ENCODE assay signal across 9 cellular contexts in the genomic region with DNA sequence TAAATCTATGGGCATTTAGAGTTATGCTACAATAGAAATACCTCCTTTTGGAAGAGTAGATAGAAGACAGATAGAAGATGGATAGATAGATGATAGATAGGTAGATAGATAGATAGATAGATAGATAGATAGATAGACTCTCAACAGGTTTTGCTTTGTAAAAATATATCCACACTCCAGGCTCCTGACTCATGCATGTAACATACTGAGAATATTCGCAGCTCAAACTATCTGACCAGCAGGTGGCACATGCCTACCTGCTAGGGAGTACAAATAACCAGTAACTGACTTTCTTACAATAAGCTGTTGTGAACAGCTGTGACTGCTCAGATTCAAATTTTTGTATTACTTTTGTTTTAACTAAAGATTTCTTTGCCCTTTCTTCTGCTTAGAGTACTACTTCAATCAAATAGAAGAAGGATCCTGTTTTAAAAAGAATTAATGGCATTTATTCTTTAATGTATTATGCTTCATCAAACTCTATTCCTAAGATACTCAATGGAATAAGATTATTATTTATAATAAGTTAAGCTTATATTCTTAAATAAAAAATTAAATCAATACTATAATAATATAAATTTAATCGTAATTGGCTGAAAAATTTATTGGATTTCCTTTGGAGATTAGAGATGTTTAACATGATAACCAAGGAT. TPM values are rescaled to one million over a fixed set of nuclear protein-coding genes. Genes with fewer than 3 reads are reported as not detected.
A peak's percentile ranks its signal among the peaks of the same experiment; 100 is the strongest.
DNase-seq lines count a peak whose midpoint lies in the region; ATAC-seq, FAIRE-seq and TF ChIP-seq lines count a peak whose summit lies in the region.
"Had no signal": no experiment of that assay in that cellular context is flagged by ENCODE, and none has a peak within 500 bp of the region (broad histone marks: within the 10 kb centered on the region; RNA-seq: fewer than 3 reads in every experiment).

No MANE protein-coding gene starts in this region.

- H3K4me2 ChIP-seq in H9 (ENCODE audit: insufficient read depth, insufficient read length, low read length) (no peak overlapping the region), KMS-11 (no peak overlapping the region), endothelial cell of umbilical vein (ENCODE audit: insufficient read depth, low read length) (no peak overlapping the region)

- TF ChIP-seq POLR2A in endothelial cell of umbilical vein (IDR thresholded peaks at IDR 0.05; ENCODE audit: low read depth, low read length) = no peak
- no peak for TF ChIP-seq POLR2A in sigmoid colon (IDR thresholded peaks at IDR 0.05)

- no peaks in the 10 kb centered on the region for H3K27me3 Mint-ChIP-seq in H9 (ENCODE audit: low read depth)
- H3K27me3 Mint-ChIP-seq in osteocyte (ENCODE audit: unreplicated experiment) = peaks cover 6% of the 10 kb centered on the region
- H3K27me3 Mint-ChIP-seq: dendritic cell treated with granulocyte-macrophage colony-stimulating factor and Interleukin-4, amounts not matched to agents 40 ng/mL and 50 ng/mL, for 4 days had no signal

- no peak overlapping the region for H3K4me3 ChIP-seq in KMS-11 (IDR thresholded peaks at IDR 0.05; ENCODE audit: insufficient read depth, low read depth, low read length)
- H3K4me3 ChIP-seq in endothelial cell of umbilical vein (replicated peaks in 1 of 3; ENCODE audit: insufficient read depth in 1 of 3, low read depth in 1 of 3, low read length in 3 of 3) = no peak overlapping the region
- no peak overlapping the region for H3K4me3 ChIP-seq in sigmoid colon

- H3K4ac ChIP-seq in H9 (ENCODE audit: low read depth, low read length) = no peak overlapping the region

- H2AK5ac ChIP-seq in H9 (ENCODE audit: insufficient read length, low read length) = no peak overlapping the region

- no peak overlapping the region for H4K91ac ChIP-seq in H9 (ENCODE audit: insufficient read length, low read depth, low read length)

- H3T11ph ChIP-seq in H9 (ENCODE audit: low read length) = no peak overlapping the region

- no peak overlapping the region for H2BK120ac ChIP-seq in H9 (ENCODE audit: low read depth, low read length, poor library complexity, severe bottlenecking)

- CTCF ChIA-PET in endothelial cell of umbilical vein (lab: Charles Lee) = interaction anchor here (0.5 to 4.7 kb wide), 43 partner anchors 10 to 605 kb away, joined by 3 to 302 read pairs (median 4); a partner anchor contains a TSS

- H3K4me1 ChIP-seq in H9 (ENCODE audit: insufficient read depth, low read length) (no peaks in the 10 kb centered on the region), KMS-11 (ENCODE audit: low read depth, poor library complexity, severe bottlenecking) (no peaks in the 10 kb centered on the region), endothelial cell of umbilical vein (ENCODE audit: control insufficient read depth, extremely low read depth, insufficient read depth, low read length) (no peaks in the 10 kb centered on the region), sigmoid colon (no peaks in the 10 kb centered on the region)

- no peak overlapping the region for H3K18ac ChIP-seq in H9 (ENCODE audit: insufficient read length, low read depth, low read length)

- no CpG with 5 or more reads among the region's 2 CpGs for WGBS in H9 (ENCODE audit: extremely low coverage, insufficient read length, low lambda C conversion rate)
- 11 to 19% methylated on average over 2 of the region's 2 CpGs for WGBS in sigmoid colon, 2 donors

- H3K27me3 ChIP-seq in H9 (ENCODE audit: insufficient read depth, low read length) (no peaks in the 10 kb centered on the region), KMS-11 (ENCODE audit: insufficient read depth, low read depth) (no peaks in the 10 kb centered on the region), endothelial cell of umbilical vein (ENCODE audit: control insufficient read depth in 2 of 2, insufficient read depth in 2 of 2, low read length in 2 of 2) (no peaks in the 10 kb centered on the region), sigmoid colon (no peaks in the 10 kb centered on the region)

- H3K27ac Mint-ChIP-seq in H9 (no peak overlapping the region), osteocyte (ENCODE audit: unreplicated experiment) (no peak overlapping the region)
- H3K27ac Mint-ChIP-seq: dendritic cell treated with granulocyte-macrophage colony-stimulating factor and Interleukin-4, amounts not matched to agents 40 ng/mL and 50 ng/mL, for 4 days had no signal

- no peak overlapping the region for H2BK5ac ChIP-seq in H9 (ENCODE audit: insufficient read length, low read length)

- DNase-seq in NCI-H748 (lab: John Stamatoyannopoulos, UW; ENCODE audit: unreplicated experiment) (peak; percentile 38), NCI-H748 treated with DMSO at 0.1 percent for 48 hours (lab: John Stamatoyannopoulos, UW) (no peak), H9 (peak; percentile 72), endothelial cell of umbilical vein (ENCODE audit: low read depth, low spot score) (peak; percentile 68), osteocyte (ENCODE audit: extremely low spot score, unreplicated experiment) (no peak), sigmoid colon (no peak)

- H3K23ac ChIP-seq in H9 (ENCODE audit: insufficient read length, low read depth, low read length) = no peak overlapping the region

- POLR2A ChIA-PET in endothelial cell of umbilical vein (lab: Charles Lee) = no interaction called here

- H3K36me3 ChIP-seq in KMS-11 (ENCODE audit: insufficient read depth) (no peaks in the 10 kb centered on the region), endothelial cell of umbilical vein (ENCODE audit: control insufficient read depth in 2 of 2, extremely low read depth in 1 of 2, insufficient read depth in 2 of 2, low read length in 2 of 2) (no peaks in the 10 kb centered on the region), sigmoid colon (no peaks in the 10 kb centered on the region)

- H2BK12ac ChIP-seq in H9 (ENCODE audit: insufficient read length, low read depth, low read length) = no peak overlapping the region

- peak; percentile 70 for ATAC-seq in SK-N-SH treated with all-trans-retinoic acid at 6 μM for 48 hours

- H4K20me1 ChIP-seq in H9 (ENCODE audit: control insufficient read depth, insufficient read depth, insufficient read length) (no peaks in the 10 kb centered on the region), KMS-11 (ENCODE audit: insufficient read depth) (no peaks in the 10 kb centered on the region), endothelial cell of umbilical vein (replicated peaks; ENCODE audit: control insufficient read depth, extremely low read depth, insufficient read depth, low read length) (no peaks in the 10 kb centered on the region)

- H3K27ac ChIP-seq in H9 (ENCODE audit: insufficient read length, low read depth, low read length) (no peak overlapping the region), KMS-11 (no peak overlapping the region), endothelial cell of umbilical vein (ENCODE audit: insufficient read depth, low read depth, low read length) (no peak overlapping the region), sigmoid colon (no peak overlapping the region)

- H3K9ac ChIP-seq in H9 (ENCODE audit: extremely low read depth, insufficient read length, low read length) (no peak overlapping the region), KMS-11 (no peak overlapping the region), endothelial cell of umbilical vein (replicated peaks; ENCODE audit: extremely low read depth, insufficient read depth, low read length) (no peak overlapping the region)

- H3K56ac ChIP-seq in H9 (ENCODE audit: insufficient read length, low read depth, low read length) = no peak overlapping the region

- no peak overlapping the region for H2AFZ ChIP-seq in H9 (ENCODE audit: low read length)
- no peak overlapping the region for H2AFZ ChIP-seq in KMS-11 (ENCODE audit: low read depth)
- no peak overlapping the region for H2AFZ ChIP-seq in endothelial cell of umbilical vein (ENCODE audit: low read depth, low read length)

- FAIRE-seq in endothelial cell of umbilical vein (lab: Jason Lieb, UNC) = peak; percentile 80

- no peaks in the 10 kb centered on the region for H3K79me1 ChIP-seq in H9 (ENCODE audit: insufficient read depth, low read depth, low read length, poor library complexity, severe bottlenecking)

- no peak overlapping the region for H4K8ac ChIP-seq in H9 (replicated peaks; ENCODE audit: insufficient read length, low read depth, low read length)

- no peaks in the 10 kb centered on the region for H3K23me2 ChIP-seq in H9 (ENCODE audit: insufficient read length, low read depth, low read length, poor library complexity, severe bottlenecking)

- no peak overlapping the region for H2BK15ac ChIP-seq in H9 (ENCODE audit: low read depth, low read length)

- no peaks in the 10 kb centered on the region for H3K9me3 Mint-ChIP-seq in H9
- no peaks in the 10 kb centered on the region for H3K9me3 Mint-ChIP-seq in osteocyte (ENCODE audit: unreplicated experiment)
- H3K9me3 Mint-ChIP-seq: dendritic cell treated with granulocyte-macrophage colony-stimulating factor and Interleukin-4, amounts not matched to agents 40 ng/mL and 50 ng/mL, for 4 days had no signal

- H3K36me3 Mint-ChIP-seq in H9 (ENCODE audit: insufficient read depth in 1 of 3, low read depth in 3 of 3) (no peaks in the 10 kb centered on the region), osteocyte (ENCODE audit: unreplicated experiment) (no peaks in the 10 kb centered on the region)

- no peak overlapping the region for H2BK20ac ChIP-seq in H9 (ENCODE audit: low read depth, low read length, poor library complexity, severe bottlenecking)

- no TSS peak for BruUV-seq in endothelial cell of umbilical vein (replicated peaks; lab: Mats Ljungman, UMichigan)

- H3K14ac ChIP-seq in H9 (ENCODE audit: insufficient read depth, low read length) = no peak overlapping the region

- H3K4me1 Mint-ChIP-seq in H9 (no peaks in the 10 kb centered on the region), osteocyte (ENCODE audit: unreplicated experiment) (no peaks in the 10 kb centered on the region)

- H4K5ac ChIP-seq in H9 (ENCODE audit: insufficient read length, low read depth, low read length) = no peak overlapping the region

- TF ChIP-seq CTCF in H9 (conservative IDR thresholded peaks at IDR 0.05) (peak; percentile 79), KMS-11 (conservative IDR thresholded peaks at IDR 0.05; ENCODE audit: low read depth, low read length) (peak; percentile 52), endothelial cell of umbilical vein (IDR thresholded peaks at IDR 0.05; ENCODE audit: extremely low read depth in 1 of 2, insufficient read depth in 1 of 2, low read depth in 1 of 2, low read length in 2 of 2) (peak; percentile 48 to 58), osteocyte (IDR thresholded peaks at IDR 0.05) (peak; percentile 59), sigmoid colon (IDR thresholded peaks at IDR 0.05) (peak in 2 of 4 experiments; percentile 18 to 29)

- no peaks in the 10 kb centered on the region for H3K9me3 ChIP-seq in H9 (ENCODE audit: control insufficient read depth, low read depth, low read length)
- H3K9me3 ChIP-seq in endothelial cell of umbilical vein (replicated peaks; ENCODE audit: control insufficient read depth, insufficient read depth, low read length) = no peaks in the 10 kb centered on the region
- H3K9me3 ChIP-seq in sigmoid colon = no peaks in the 10 kb centered on the region

- intact Hi-C loops in endothelial cell of umbilical vein (cut with micrococcal nuclease) = loop anchor here (1.0 kb wide), 2 partner anchors 182 to 352 kb away; no protein-coding TSS in a partner anchor
- intact Hi-C loops in sigmoid colon (cut with DNase I) = no loop called here

- no peaks in the 10 kb centered on the region for H3K9me1 ChIP-seq in endothelial cell of umbilical vein (replicated peaks; ENCODE audit: control insufficient read depth, extremely low read depth, insufficient read depth, low read length)

- no peak for TF ChIP-seq EP300 in sigmoid colon (IDR thresholded peaks at IDR 0.05)

- no peaks in the 10 kb centered on the region for H3K79me2 ChIP-seq in H9 (ENCODE audit: insufficient read depth, low read length)
- H3K79me2 ChIP-seq in KMS-11 (ENCODE audit: insufficient read depth, low read depth) = no peaks in the 10 kb centered on the region
- no peaks in the 10 kb centered on the region for H3K79me2 ChIP-seq in endothelial cell of umbilical vein (ENCODE audit: control insufficient read depth, insufficient read depth, low read length)

- H3K4me3 Mint-ChIP-seq in H9 (no peak overlapping the region), osteocyte (ENCODE audit: unreplicated experiment) (no peak overlapping the region)
- H3K4me3 Mint-ChIP-seq: dendritic cell treated with granulocyte-macrophage colony-stimulating factor and Interleukin-4, amounts not matched to agents 40 ng/mL and 50 ng/mL, for 4 days had no signal

- dilution Hi-C loops in endothelial cell of umbilical vein (cut with MboI; ENCODE audit: extremely low pct_ligation_motif_present, low sequenced_read_pairs) = no loop called here

RNA-seq across cellular contexts. Expression of a gene that starts 15.8 kb away (rescaled TPM):
- total RNA-seq in H9 (2021) (1.9 and 2.4 TPM in 2 replicates), endothelial cell of umbilical vein (12.5 and 13.7 TPM in 2 replicates), osteocyte (8.7 and 11.1 TPM in 2 replicates), sigmoid colon (10 to 100 TPM; 11.9 to 27.7 (median 21.6) TPM)
- polyA plus RNA-seq in endothelial cell of umbilical vein (3.2 and 4.4 TPM in 2 replicates), sigmoid colon (10 to 100 TPM; 10.5 to 15.7 (median 13.2) TPM)
- 2.8 and 3.0 TPM in 2 replicates for polyA plus RNA-seq in endothelial cell of umbilical vein (2011; cell fraction: cytosol; rRNA removed)
- 13.5 and 17.5 TPM in 2 replicates for polyA plus RNA-seq in endothelial cell of umbilical vein (2011; cell fraction: nucleus; rRNA removed)
- 12.0 and 12.8 TPM in 2 replicates for polyA plus RNA-seq in endothelial cell of umbilical vein (2012)
- polyA minus RNA-seq in endothelial cell of umbilical vein = 5.4 and 11.9 TPM in 2 replicates
- 16.4 TPM for polyA minus RNA-seq in endothelial cell of umbilical vein (2011; cell fraction: cytosol; rRNA and poly(A)+ RNA removed)
- polyA minus RNA-seq in endothelial cell of umbilical vein (2011; cell fraction: nucleus; rRNA and poly(A)+ RNA removed) = 22.8 and 33.2 TPM in 2 replicates

Comparison
In these comparisons a context has a peak if more than half of its experiments do, and no peak if none do; other contexts are left out.
1. DNase-seq: peak in NCI-H748 (single experiment), H9 (single experiment) and endothelial cell of umbilical vein (single experiment); none in NCI-H748 treated with DMSO at 0.1 percent for 48 hours (single experiment), osteocyte (single experiment) and sigmoid colon (single experiment).